ENCODE assay signal across 8 cellular contexts in genomic region chr3:88149516-88150362, GRCh38.
DNase-seq lines count a peak whose midpoint lies in the region; ATAC-seq, FAIRE-seq and TF ChIP-seq lines count a peak whose summit lies in the region.

Gene C3orf38 (plus strand): TSS chr3:88149959. CDS start chr3:88150053, 94 bp downstream.

- no peaks in the 10 kb centered on the region for H3K27me3 ChIP-seq in brain microvascular endothelial cell (replicated peaks)

- H3K4me3 ChIP-seq in brain microvascular endothelial cell (ENCODE audit: low read depth, low read length), result peak within 1 kb of the TSS; percentile 96
- H3K4me3 ChIP-seq in iPS-11a (ENCODE audit: low read depth, low read length), result peak within 1 kb of the TSS; percentile 92
- peak within 1 kb of the TSS; percentile 98 for H3K4me3 ChIP-seq in skeletal muscle cell (ENCODE audit: low read depth, low read length)

- peak; percentile 90 for DNase-seq in NCI-H2107 treated with DMSO at 0.1 percent for 48 hours (lab: John Stamatoyannopoulos, UW; ENCODE audit: unreplicated experiment)
- DNase-seq in UCSD-AML1 (lab: John Stamatoyannopoulos, UW; ENCODE audit: unreplicated experiment), result peak; percentile 87
- peak; percentile 85 for DNase-seq in brain microvascular endothelial cell
- peak; percentile 64 for DNase-seq in skeletal muscle cell (ENCODE audit: low read depth)

- peaks cover 5% of the 10 kb centered on the region for H3K36me3 ChIP-seq in brain microvascular endothelial cell (replicated peaks)

- in situ Hi-C loops in brain microvascular endothelial cell (cut with HindIII; ENCODE audit: low pct_ligation_motif_present, low sequenced_read_pairs), result no loop called here

- peak within 1 kb of the TSS; percentile 80 for H3K27ac ChIP-seq in brain microvascular endothelial cell

- peak; percentile 59 for FAIRE-seq in A204.1 (lab: Jason Lieb, UNC)

- no peak for TF ChIP-seq CTCF in brain microvascular endothelial cell (IDR thresholded peaks at IDR 0.05; ENCODE audit: low read depth, low read length, missing control alignments)

- peak; percentile 62 for ATAC-seq in GM18858 (IDR thresholded peaks at IDR 0.05; ENCODE audit: unreplicated experiment)
- peak; percentile 74 for ATAC-seq in HG03066 (IDR thresholded peaks at IDR 0.05; ENCODE audit: low read depth, unreplicated experiment)

Comparison
In these comparisons a context has a peak if more than half of its experiments do, and no peak if none do; other contexts are left out.
1. Peak in every context shown above with its lines: DNase-seq, ATAC-seq, H3K4me3 ChIP-seq and H3K27ac ChIP-seq.